Comparison of ENCODE assay signal across 8 cellular contexts in the genomic region with DNA sequence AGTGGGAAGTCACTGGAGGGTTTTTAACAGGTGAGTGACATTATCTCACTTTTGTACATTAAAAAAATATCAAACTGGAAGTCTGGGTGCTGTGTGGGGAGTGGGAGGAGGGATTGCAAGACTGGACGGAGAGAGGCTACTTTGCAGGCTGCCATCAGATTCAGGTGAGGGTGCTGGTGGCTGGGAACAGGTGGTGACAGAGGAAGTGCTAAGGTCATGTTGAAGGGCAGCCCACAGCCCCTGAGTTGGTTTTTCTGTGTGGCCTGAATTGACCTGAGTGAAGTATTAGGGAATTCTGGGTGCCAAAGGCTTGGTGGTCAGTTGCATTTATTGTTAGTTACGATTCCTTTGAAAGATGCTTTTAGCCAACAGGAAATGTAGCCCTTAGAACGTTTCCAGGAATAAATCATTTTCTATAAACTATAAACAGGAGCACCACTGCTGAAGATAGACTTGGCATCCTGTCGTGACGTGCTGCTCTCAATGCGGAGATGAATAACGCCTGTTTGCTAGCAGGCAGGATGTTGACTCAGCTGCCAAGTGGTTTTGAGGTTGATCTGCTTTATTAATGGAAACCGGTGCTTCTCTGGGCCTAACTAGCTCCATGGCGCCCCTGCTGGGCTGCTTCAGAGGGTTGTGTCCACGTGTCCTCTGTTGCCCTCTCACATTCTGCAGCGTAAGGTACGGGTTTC.
DNase-seq lines count a peak whose midpoint lies in the region; ATAC-seq, FAIRE-seq and TF ChIP-seq lines count a peak whose summit lies in the region.

No MANE protein-coding gene starts in this region.

- H3K36me3 ChIP-seq in stomach (no peaks in the 10 kb centered on the region), vagina (no peaks in the 10 kb centered on the region)

- POLR2A ChIA-PET in AG04450 (lab: Yijun Ruan, JAX), result no interaction called here

- DNase-seq in AG04450 (ENCODE audit: low read depth, low spot score), result peak; percentile 70
- peak; percentile 89 for DNase-seq in HTR-8/SVneo (ENCODE audit: insufficient read length, low spot score)
- peak; percentile 91 for DNase-seq in RKO (ENCODE audit: low spot score)
- peak; percentile 84 for DNase-seq in amniotic stem cell (lab: John Stamatoyannopoulos, UW)
- DNase-seq in left kidney (ENCODE audit: low read depth, low spot score), result peak; percentile 51
- DNase-seq in stomach, result peak; percentile 40
- no peak for DNase-seq in vagina (ENCODE audit: extremely low spot score in 2 of 2)

- H3K27ac ChIP-seq in AG04450 (ENCODE audit: low read depth, low read length), result peak overlapping the region; percentile 31
- H3K27ac ChIP-seq in stomach, result peak overlapping the region in 1 of 5 donors; percentile 53
- H3K27ac ChIP-seq in vagina, result no peak overlapping the region

- TF ChIP-seq POLR2A in stomach (IDR thresholded peaks at IDR 0.05) (no peak), vagina (IDR thresholded peaks at IDR 0.05) (no peak)

- peak; percentile 95 for FAIRE-seq in HTR-8/SVneo (lab: Jason Lieb, UNC)

- TF ChIP-seq CTCF in AG04450 (IDR thresholded peaks at IDR 0.05; ENCODE audit: low read depth, low read length) (peak; percentile 71), stomach (IDR thresholded peaks at IDR 0.05) (peak in 2 of 7 experiments; percentile 13 to 21), vagina (IDR thresholded peaks at IDR 0.05) (no peak)

- peaks cover 3% of the 10 kb centered on the region; the same call in 1 of the 2 replicates for H3K9me3 ChIP-seq in AG04450 (ENCODE audit: control insufficient read depth, insufficient read depth, low read length)
- H3K9me3 ChIP-seq in stomach, result no peaks in the 10 kb centered on the region
- no peaks in the 10 kb centered on the region for H3K9me3 ChIP-seq in vagina

- H3K4me1 ChIP-seq in stomach (peaks cover 0 to 6% (median 0%) of the 10 kb centered on the region in 4 donors), vagina (no peaks in the 10 kb centered on the region)

- peak; percentile 87 for ATAC-seq in GM18909 (IDR thresholded peaks at IDR 0.05; ENCODE audit: poor library complexity, unreplicated experiment)

- intact Hi-C loops in stomach (cut with DNase I; ENCODE audit: low total_unique reads) (no loop called here), vagina (cut with DNase I) (no loop called here)

- WGBS in stomach, 5 donors, result 22 to 30% (median 24%) methylated on average over 12 of the region's 12 CpGs

- CTCF ChIA-PET in AG04450 (lab: Charles Lee), result interaction anchor here (0.6 to 1.5 kb wide), 4 partner anchors 11 to 118 kb away, joined by 3 to 8 read pairs (median 4); no protein-coding TSS in a partner anchor

- H3K4me3 ChIP-seq in AG04450 (ENCODE audit: low read depth, low read length) (no peak overlapping the region), stomach (no peak overlapping the region), vagina (no peak overlapping the region)

- TF ChIP-seq EP300 in stomach (IDR thresholded peaks at IDR 0.05), result no peak

- H3K27me3 ChIP-seq in AG04450 (ENCODE audit: control insufficient read depth, insufficient read depth, low read length) (no peaks in the 10 kb centered on the region), stomach (no peaks in the 10 kb centered on the region), vagina (no peaks in the 10 kb centered on the region)

Comparison
In these comparisons a context has a peak if more than half of its experiments do, and no peak if none do; other contexts are left out.
1. DNase-seq: peak in AG04450 (single experiment), HTR-8/SVneo (single experiment), RKO (single experiment), amniotic stem cell (single experiment), left kidney (single experiment) and stomach (single experiment); none in vagina (0 of 2).